ENCODE assay signal across 26 cellular contexts in genomic region chr6:121505284-121505683, GRCh38.
DNase-seq lines count a peak whose midpoint lies in the region; ATAC-seq, FAIRE-seq and TF ChIP-seq lines count a peak whose summit lies in the region.
"Had no signal": no experiment of that assay in that cellular context is flagged by ENCODE, and none has a peak within 500 bp of the region (broad histone marks: within the 10 kb centered on the region; RNA-seq: fewer than 3 reads in every experiment).

No MANE protein-coding gene starts in this region.

- 94% methylated on average over 2 of the region's 2 CpGs for WGBS in A549 (ENCODE audit: missing lambda C conversion rate)
- WGBS in esophagus muscularis mucosa, result 100% methylated on average over 2 of the region's 2 CpGs
- WGBS in heart right ventricle, 2 donors, result 95 to 100% methylated on average over 2 of the region's 2 CpGs

- TF ChIP-seq RAD21 in A549 (conservative IDR thresholded peaks at IDR 0.05 in 1 of 2, IDR thresholded peaks at IDR 0.05 in 1 of 2), result no peak

- H3K4me3 ChIP-seq in A549 (no peak overlapping the region), PC-3 (ENCODE audit: low read length) (no peak overlapping the region), esophagus muscularis mucosa (no peak overlapping the region), osteoblast (ENCODE audit: insufficient read depth, low read length) (no peak overlapping the region), foreskin fibroblast (ENCODE audit: low read depth in 1 of 2, low read length in 2 of 2) (no peak overlapping the region), heart right ventricle (no peak overlapping the region)
- H3K4me3 ChIP-seq: GM12878, GM23248, PC-9, SJSA1 had no signal

- H3K36me3 ChIP-seq in PC-3 (ENCODE audit: low read depth, low read length), result no peaks in the 10 kb centered on the region
- no peaks in the 10 kb centered on the region for H3K36me3 ChIP-seq in esophagus muscularis mucosa
- no peaks in the 10 kb centered on the region for H3K36me3 ChIP-seq in osteoblast (ENCODE audit: insufficient read depth, low read length)
- H3K36me3 ChIP-seq in heart right ventricle, result no peaks in the 10 kb centered on the region
- H3K36me3 ChIP-seq: SJSA1 had no signal

- no peaks in the 10 kb centered on the region for H3K27me3 ChIP-seq in PC-3 (ENCODE audit: low read length)
- no peaks in the 10 kb centered on the region for H3K27me3 ChIP-seq in esophagus muscularis mucosa
- H3K27me3 ChIP-seq in osteoblast (ENCODE audit: insufficient read depth, low read length), result no peaks in the 10 kb centered on the region
- H3K27me3 ChIP-seq in heart right ventricle, result no peaks in the 10 kb centered on the region
- H3K27me3 ChIP-seq: SJSA1 had no signal

- H3K9me2 ChIP-seq in PC-3 (replicated peaks; ENCODE audit: low read length), result no peaks in the 10 kb centered on the region

- no peak for DNase-seq in A549 (ENCODE audit: low read depth in 1 of 2, low spot score in 1 of 2)
- no peak for DNase-seq in PC-3
- no peak for DNase-seq in esophagus muscularis mucosa (ENCODE audit: extremely low spot score)
- no peak for DNase-seq in osteoblast (ENCODE audit: insufficient read length, low spot score, missing footprints)
- DNase-seq in cortex of kidney (lab: John Stamatoyannopoulos, UW), result no peak
- no peak for DNase-seq in effector CD8-positive, alpha-beta T cell (lab: John Stamatoyannopoulos, UW)
- DNase-seq in foreskin fibroblast, result no peak
- DNase-seq in heart right ventricle, result no peak
- DNase-seq: 8988T; DMS153; GM23248; H9; KBM-7; MV-4-11; NCI-H1105; NCI-H1436 treated with DMSO at 0.1 percent for 48 hours; NCI-H187 treated with DMSO at 0.1 percent for 48 hours; NCI-H524 treated with DMSO at 0.1 percent for 48 hours; NCI-H774; NK-92 treated with Interleukin-12 subunit alpha and Interleukin-12 subunit beta, amount 100 ng/mL, for 24 hours; PC-9; Right ventricle myocardium superior; RPMI8226 had no signal

- TF ChIP-seq POLR2A in A549 (IDR thresholded peaks at IDR 0.05; ENCODE audit: low read length), result no peak
- no peak for TF ChIP-seq POLR2A in esophagus muscularis mucosa (IDR thresholded peaks at IDR 0.05; ENCODE audit: low read depth)

- no peak overlapping the region for H2AFZ ChIP-seq in PC-3 (ENCODE audit: low read length)
- H2AFZ ChIP-seq in osteoblast (ENCODE audit: low read length), result no peak overlapping the region
- H2AFZ ChIP-seq: PC-9 had no signal

- H3K4me1 ChIP-seq in A549 (peaks cover 56% of the 10 kb centered on the region), PC-3 (ENCODE audit: insufficient read depth, low read length) (peaks cover 17% of the 10 kb centered on the region), esophagus muscularis mucosa (peaks cover 13 to 54% (median 34%) of the 10 kb centered on the region in 4 donors), osteoblast (ENCODE audit: insufficient read depth, low read length) (peaks cover 42% of the 10 kb centered on the region), heart right ventricle (peaks cover 0 to 9% (median 0%) of the 10 kb centered on the region in 9 donors)

- no peaks in the 10 kb centered on the region for H3K9me3 ChIP-seq in A549
- no peaks in the 10 kb centered on the region for H3K9me3 ChIP-seq in PC-3 (ENCODE audit: low read length)
- no peaks in the 10 kb centered on the region for H3K9me3 ChIP-seq in esophagus muscularis mucosa
- no peaks in the 10 kb centered on the region for H3K9me3 ChIP-seq in osteoblast (ENCODE audit: low read depth, low read length)
- H3K9me3 ChIP-seq in heart right ventricle, result no peaks in the 10 kb centered on the region
- H3K9me3 ChIP-seq: SJSA1 had no signal

- POLR2A ChIA-PET in A549 (lab: Yijun Ruan, JAX) (interaction anchor here (0.9 kb wide), 1 partner anchor 69 kb away, joined by 3 read pairs; no protein-coding TSS in a partner anchor), PC-3 (lab: Charles Lee; ENCODE audit: unreplicated experiment) (no interaction called here)

- FAIRE-seq in A549 (lab: Jason Lieb, UNC), result no peak
- FAIRE-seq: G401.6, GM12878 had no signal

- H3K79me2 ChIP-seq in PC-3 (ENCODE audit: low read length) (no peaks in the 10 kb centered on the region), osteoblast (ENCODE audit: insufficient read depth, low read length) (peaks cover 4% of the 10 kb centered on the region)

- intact Hi-C loops in PC-3 (cut with micrococcal nuclease) (no loop called here), esophagus muscularis mucosa (cut with DNase I) (no loop called here), heart right ventricle (cut with DNase I) (no loop called here)

- TF ChIP-seq EP300 in A549 (IDR thresholded peaks at IDR 0.05) (no peak), esophagus muscularis mucosa (IDR thresholded peaks at IDR 0.05) (no peak)

- H3K4me2 ChIP-seq in A549 (peak overlapping the region; percentile 71; the same call in 1 of the 3 replicates), PC-3 (ENCODE audit: low read length) (no peak overlapping the region), osteoblast (ENCODE audit: insufficient read depth, low read length) (no peak overlapping the region)
- H3K4me2 ChIP-seq: PC-9 had no signal

- no peak for TF ChIP-seq CTCF in A549 (IDR thresholded peaks at IDR 0.05)
- no peak for TF ChIP-seq CTCF in PC-3 (conservative IDR thresholded peaks at IDR 0.05; ENCODE audit: low read depth, low read length)
- TF ChIP-seq CTCF in esophagus muscularis mucosa (IDR thresholded peaks at IDR 0.05), result no peak
- TF ChIP-seq CTCF in osteoblast (IDR thresholded peaks at IDR 0.05; ENCODE audit: extremely low read depth, low read depth, low read length), result no peak
- TF ChIP-seq CTCF in foreskin fibroblast (IDR thresholded peaks at IDR 0.05; ENCODE audit: low read depth, low read length), result no peak
- no peak for TF ChIP-seq CTCF in heart right ventricle (IDR thresholded peaks at IDR 0.05)

- ATAC-seq in A549, result no peak
- ATAC-seq in PC-3, result no peak
- no peak for ATAC-seq in heart right ventricle
- ATAC-seq: GM12878 had no signal

- peak overlapping the region; percentile 86 to 90 for H3K27ac ChIP-seq in A549
- 0 out of 2 replicates have a peak overlapping the region, but pooled peaks have one; percentile 80 for H3K27ac ChIP-seq in PC-3 (ENCODE audit: low read length)
- peak overlapping the region; percentile 81 to 87 (median 82) for H3K27ac ChIP-seq in esophagus muscularis mucosa (replicated peaks in 1 of 4)
- peak overlapping the region; percentile 97 for H3K27ac ChIP-seq in osteoblast (ENCODE audit: low read depth, low read length)
- no peak overlapping the region for H3K27ac ChIP-seq in heart right ventricle
- H3K27ac ChIP-seq: PC-9 had no signal

- H3K9ac ChIP-seq in PC-3 (ENCODE audit: low read length), result no peak overlapping the region
- H3K9ac ChIP-seq: GM23248 had no signal

- BruUV-seq in PC-3 (replicated peaks; lab: Mats Ljungman, UMichigan), result no TSS peak

- H3F3A ChIP-seq in PC-3 (ENCODE audit: low read length, unreplicated experiment), result no peaks in the 10 kb centered on the region

- no peaks in the 10 kb centered on the region for H4K20me1 ChIP-seq in PC-3 (ENCODE audit: low read length)
- no peaks in the 10 kb centered on the region for H4K20me1 ChIP-seq in osteoblast (ENCODE audit: insufficient read depth, low read length)

- CTCF ChIA-PET in A549 (lab: Yijun Ruan, JAX) (interaction anchor here (1.5 kb wide), 1 partner anchor 26 kb away, joined by 3 read pairs; no protein-coding TSS in a partner anchor), PC-3 (lab: Charles Lee) (no interaction called here)

TF ChIP-seq in A549, 52 proteins besides CTCF, POLR2A, EP300 and RAD21:
- TF ChIP-seq JUNB (IDR thresholded peaks at IDR 0.05) (no peak), RARB (CRISPR knock-in tag; IDR thresholded peaks at IDR 0.05) (no peak), FOSB (CRISPR knock-in tag; IDR thresholded peaks at IDR 0.05) (no peak), HEYL (CRISPR knock-in tag; IDR thresholded peaks at IDR 0.05) (no peak), CEBPB (IDR thresholded peaks at IDR 0.05) (no peak), ZSCAN20 (CRISPR knock-in tag; IDR thresholded peaks at IDR 0.05) (no peak), NPAS2 (CRISPR knock-in tag; IDR thresholded peaks at IDR 0.05; ENCODE audit: borderline replicate concordance) (no peak)

Comparison
In these comparisons a context has a peak if more than half of its experiments do, and no peak if none do; other contexts are left out.
1. H3K27ac ChIP-seq: peak in A549 (2 of 2), PC-3 (single experiment), esophagus muscularis mucosa (4 of 4) and osteoblast (single experiment); none in heart right ventricle (0 of 10).